Comparison of ENCODE assay signal across 9 cellular contexts in genomic region chr5:177494356-177495195, GRCh38. TPM values are rescaled to one million over a fixed set of nuclear protein-coding genes. Genes with fewer than 3 reads are reported as not detected.
A peak's percentile ranks its signal among the peaks of the same experiment; 100 is the strongest.
DNase-seq lines count a peak whose midpoint lies in the region; ATAC-seq, FAIRE-seq and TF ChIP-seq lines count a peak whose summit lies in the region.
"Had no signal": no experiment of that assay in that cellular context is flagged by ENCODE, and none has a peak within 500 bp of the region (broad histone marks: within the 10 kb centered on the region; RNA-seq: fewer than 3 reads in every experiment).

No MANE protein-coding gene starts in this region.

- peaks cover 80 to 90% (median 87%) of the 10 kb centered on the region in 10 experiments for H3K4me1 ChIP-seq in BLaER1 treated with 17β-estradiol and CSF1 and Interleukin-3, amounts not matched to agents 10 nM and 100 nM
- peaks cover 13% of the 10 kb centered on the region for H3K4me1 ChIP-seq in ovary (ENCODE audit: insufficient read depth)

- peak overlapping the region; percentile 79 to 91 (median 88); a peak in 21 of 22 replicates for H3K9ac ChIP-seq in BLaER1 treated with 17β-estradiol and CSF1 and Interleukin-3, amounts not matched to agents 10 nM and 100 nM
- H3K9ac ChIP-seq: KMS-11 had no signal

- ATAC-seq in HG02840 (IDR thresholded peaks at IDR 0.05; ENCODE audit: low FRiP score, unreplicated experiment) = no peak

- H3K27ac ChIP-seq in BLaER1 treated with 17β-estradiol and CSF1 and Interleukin-3, amounts not matched to agents 10 nM and 100 nM = peak overlapping the region in 10 of 11 experiments; percentile 70 to 93 (median 88); a peak in 21 of 22 replicates
- H3K27ac ChIP-seq in WERI-Rb-1 (no peak overlapping the region), ovary (peak overlapping the region in 1 of 2 donors; percentile 62)
- H3K27ac ChIP-seq: KMS-11 had no signal

- FAIRE-seq in HTR-8/SVneo (lab: Jason Lieb, UNC) = peak; percentile 65

- TF ChIP-seq CTCF in WERI-Rb-1 (IDR thresholded peaks at IDR 0.05; ENCODE audit: low read depth, low read length) = peak; percentile 42
- TF ChIP-seq CTCF in foreskin fibroblast (IDR thresholded peaks at IDR 0.05; ENCODE audit: low read depth, low read length) = peak; percentile 50
- TF ChIP-seq CTCF in ovary (IDR thresholded peaks at IDR 0.05) = no peak

- 26 to 34% (median 29%) methylated on average over 11 of the region's 11 CpGs for WGBS in ovary, 3 donors

- H3K4me3 ChIP-seq in BLaER1 treated with 17β-estradiol and CSF1 and Interleukin-3, amounts not matched to agents 10 nM and 100 nM = peak overlapping the region in 9 of 10 experiments; percentile 79 to 89 (median 83); a peak in 17 of 20 replicates
- no peak overlapping the region for H3K4me3 ChIP-seq in WERI-Rb-1 (ENCODE audit: low read depth, low read length)
- H3K4me3 ChIP-seq in foreskin fibroblast (ENCODE audit: low read depth in 1 of 2, low read length in 2 of 2) = peak overlapping the region; percentile 78 to 83
- H3K4me3 ChIP-seq in ovary = peak overlapping the region; percentile 63

- TF ChIP-seq POLR2A in ovary (IDR thresholded peaks at IDR 0.05) = no peak

- peaks cover 0 to 16% (median 0%) of the 10 kb centered on the region in 11 experiments; a peak in 4 of 22 replicates for H3K27me3 ChIP-seq in BLaER1 treated with 17β-estradiol and CSF1 and Interleukin-3, amounts not matched to agents 10 nM and 100 nM
- H3K27me3 ChIP-seq in WERI-Rb-1 (ENCODE audit: insufficient read depth, low read depth, severe bottlenecking) (no peaks in the 10 kb centered on the region), ovary (no peaks in the 10 kb centered on the region)

- no peak for TF ChIP-seq EP300 in ovary (IDR thresholded peaks at IDR 0.05)

- intact Hi-C loops in ovary (cut with DNase I) = loop anchor here in 2 of 4 donors (5.0 to 10.0 kb wide), 2 partner anchors 92 to 380 kb away; partner anchors contain the start of gene PFN3 (in 1 of the 2)

- no peaks in the 10 kb centered on the region for H3K9me3 ChIP-seq in BLaER1 treated with 17β-estradiol and CSF1 and Interleukin-3, amounts not matched to agents 10 nM and 100 nM (replicated peaks in 1 of 11)
- no peaks in the 10 kb centered on the region for H3K9me3 ChIP-seq in WERI-Rb-1 (ENCODE audit: severe bottlenecking)
- no peaks in the 10 kb centered on the region for H3K9me3 ChIP-seq in ovary

- peak overlapping the region; percentile 97 to 100 (median 100) for H3K4me2 ChIP-seq in BLaER1 treated with 17β-estradiol and CSF1 and Interleukin-3, amounts not matched to agents 10 nM and 100 nM
- H3K4me2 ChIP-seq: KMS-11 had no signal

- DNase-seq in HTR-8/SVneo (ENCODE audit: insufficient read length, low spot score) (peak; percentile 77), WERI-Rb-1 (peak; percentile 43), foreskin fibroblast (peak; percentile 88 to 94), ovary (peak; percentile 65 to 82 (median 77)), NCI-H510A (lab: John Stamatoyannopoulos, UW) (no peak), Ammon's horn (ENCODE audit: low spot score) (no peak)

- peaks cover 17 to 69% (median 40%) of the 10 kb centered on the region in 11 experiments; a peak in 21 of 22 replicates for H4K20me1 ChIP-seq in BLaER1 treated with 17β-estradiol and CSF1 and Interleukin-3, amounts not matched to agents 10 nM and 100 nM

- peaks cover 21 to 47% (median 34%) of the 10 kb centered on the region in 11 experiments; a peak in 21 of 22 replicates for H3K36me3 ChIP-seq in BLaER1 treated with 17β-estradiol and CSF1 and Interleukin-3, amounts not matched to agents 10 nM and 100 nM
- peaks cover 14% of the 10 kb centered on the region for H3K36me3 ChIP-seq in WERI-Rb-1
- H3K36me3 ChIP-seq in ovary = no peaks in the 10 kb centered on the region

RNA-seq across cellular contexts. Expression of gene PDLIM7, which starts 2.8 kb away (rescaled TPM):
- 100 to 1,000 TPM in 4 of 7 donors, 10 to 100 TPM in 3; 32.7 to 243 (median 151) TPM for total RNA-seq in ovary
- polyA plus RNA-seq in ovary = 10 to 100 TPM; 25.7 to 83.3 TPM

RNA-seq across cellular contexts. Expression of gene DOK3, which starts 15.1 kb away (rescaled TPM):
- 1 to 10 TPM; 1.3 to 7.2 (median 2.5) TPM for total RNA-seq in ovary
- polyA plus RNA-seq in ovary = 1 to 10 TPM; 1.8 to 4.2 TPM

RNA-seq across cellular contexts. Expression of gene DBN1, which starts 21.1 kb away (rescaled TPM):
- 10 to 100 TPM; 35.1 to 91.6 (median 57.0) TPM for total RNA-seq in ovary
- polyA plus RNA-seq in ovary = 10 to 100 TPM; 18.4 to 55.4 TPM

RNA-seq across cellular contexts. Expression of gene DDX41, which starts 22.2 kb away (rescaled TPM):
- total RNA-seq in ovary = 100 to 1,000 TPM in 1 of 7 donors, 10 to 100 TPM in 6; 63.5 to 104 (median 76.0) TPM
- 10 to 100 TPM; 58.3 to 63.6 TPM for polyA plus RNA-seq in ovary

RNA-seq across cellular contexts. Expression of gene PRR7, which starts 48.0 kb away (rescaled TPM):
- 10 to 100 TPM in 1 of 7 donors, 1 to 10 TPM in 5, under 1 TPM in 1; 0.66 to 11.4 (median 2.1) TPM for total RNA-seq in ovary
- polyA plus RNA-seq in ovary = under 1 TPM in 1 of 2 donors, not detected in 1; 0.51 TPM

Comparison
In these comparisons a context has a peak if more than half of its experiments do, and no peak if none do; other contexts are left out.
1. DNase-seq: peak in HTR-8/SVneo (single experiment), WERI-Rb-1 (single experiment), foreskin fibroblast (2 of 2) and ovary (5 of 5); none in NCI-H510A (single experiment) and Ammon's horn (single experiment).
2. CTCF ChIP-seq: peak in WERI-Rb-1 (single experiment) and foreskin fibroblast (single experiment); none in ovary (0 of 3).